Comparison of ENCODE assay signal across 16 cellular contexts in genomic region chr12:46201284-46201789, GRCh38.
DNase-seq lines count a peak whose midpoint lies in the region; TF ChIP-seq lines count a peak whose summit lies in the region.
"Had no signal": no experiment of that assay in that cellular context is flagged by ENCODE, and none has a peak within 500 bp of the region (broad histone marks: within the 10 kb centered on the region; RNA-seq: fewer than 3 reads in every experiment).

No MANE protein-coding gene starts in this region.

- no peak for DNase-seq in activated CD4-positive, alpha-beta T cell treated with anti-CD3 and anti-CD28 coated beads, Interleukin-2, amount 10 ng/mL, durations not matched to agents 7 days and 5 days
- no peak for DNase-seq in activated CD4-positive, alpha-beta T cell treated with anti-CD3 and anti-CD28 coated beads for 4 hours
- DNase-seq in CD8-positive, alpha-beta memory T cell = no peak
- DNase-seq in nephron progenitor cell (no peak), NK-92 (lab: John Stamatoyannopoulos, UW; ENCODE audit: unreplicated experiment) (no peak), right atrium auricular region (ENCODE audit: low spot score) (no peak)
- DNase-seq in activated CD4-positive, alpha-beta memory T cell treated with anti-CD3 and anti-CD28 coated beads, Interleukin-2, amount 10 ng/mL, durations not matched to agents 7 days and 5 days = no peak
- DNase-seq: Caco-2, HFFc6, MG63, NCI-H1105, NCI-H1694 treated with DMSO at 0.1 percent for 48 hours, PC-9 had no signal

- CTCF ChIA-PET in activated CD4-positive, alpha-beta T cell treated with anti-CD3 and anti-CD28 coated beads, Interleukin-2, amount 10 ng/mL, durations not matched to agents 7 days and 5 days (lab: Charles Lee) = interaction anchor here (1.1 kb wide), 1 partner anchor 58 kb away, joined by 5 read pairs; no protein-coding TSS in a partner anchor
- CTCF ChIA-PET in CD8-positive, alpha-beta memory T cell (lab: Charles Lee) = interaction anchor here (1.1 to 2.1 kb wide), 2 partner anchors 16 to 21 kb away, joined by 3 to 7 read pairs; no protein-coding TSS in a partner anchor
- CTCF ChIA-PET in activated CD4-positive, alpha-beta memory T cell treated with anti-CD3 and anti-CD28 coated beads, Interleukin-2, amount 10 ng/mL, durations not matched to agents 7 days and 5 days (lab: Charles Lee) = no interaction called here

- H3K27ac ChIP-seq in CD8-positive, alpha-beta memory T cell (ENCODE audit: low read depth, low read length) = no peak overlapping the region
- H3K27ac ChIP-seq in right atrium auricular region = no peak overlapping the region
- H3K27ac ChIP-seq: 22Rv1; BLaER1 treated with 17β-estradiol and CSF1 and Interleukin-3, amounts not matched to agents 10 nM and 100 nM; PC-9 had no signal

- no peaks in the 10 kb centered on the region for H3K27me3 Mint-ChIP-seq in activated CD4-positive, alpha-beta T cell treated with anti-CD3 and anti-CD28 coated beads, Interleukin-2, amount 10 ng/mL, durations not matched to agents 7 days and 5 days
- H3K27me3 Mint-ChIP-seq in CD8-positive, alpha-beta memory T cell = no peaks in the 10 kb centered on the region
- no peaks in the 10 kb centered on the region for H3K27me3 Mint-ChIP-seq in activated naive CD8-positive, alpha-beta T cell
- H3K27me3 Mint-ChIP-seq in nephron progenitor cell (ENCODE audit: low read depth, poor library complexity) = no peaks in the 10 kb centered on the region
- H3K27me3 Mint-ChIP-seq in activated CD4-positive, alpha-beta memory T cell treated with anti-CD3 and anti-CD28 coated beads, Interleukin-2, amount 10 ng/mL, durations not matched to agents 7 days and 5 days = no peaks in the 10 kb centered on the region

- no peaks in the 10 kb centered on the region for H3K27me3 ChIP-seq in CD8-positive, alpha-beta memory T cell (ENCODE audit: insufficient read depth, low read length, poor library complexity, severe bottlenecking)
- H3K27me3 ChIP-seq in right atrium auricular region = no peaks in the 10 kb centered on the region
- H3K27me3 ChIP-seq: BLaER1 treated with 17β-estradiol and CSF1 and Interleukin-3, amounts not matched to agents 10 nM and 100 nM; MG63 had no signal

- peaks cover 11% of the 10 kb centered on the region for H3K9me3 Mint-ChIP-seq in activated CD4-positive, alpha-beta T cell treated with anti-CD3 and anti-CD28 coated beads, Interleukin-2, amount 10 ng/mL, durations not matched to agents 7 days and 5 days
- H3K9me3 Mint-ChIP-seq in CD8-positive, alpha-beta memory T cell = no peaks in the 10 kb centered on the region
- no peaks in the 10 kb centered on the region for H3K9me3 Mint-ChIP-seq in activated naive CD8-positive, alpha-beta T cell (ENCODE audit: low read depth)
- peaks cover 33% of the 10 kb centered on the region for H3K9me3 Mint-ChIP-seq in nephron progenitor cell
- no peaks in the 10 kb centered on the region for H3K9me3 Mint-ChIP-seq in activated CD4-positive, alpha-beta memory T cell treated with anti-CD3 and anti-CD28 coated beads, Interleukin-2, amount 10 ng/mL, durations not matched to agents 7 days and 5 days
- H3K9me3 Mint-ChIP-seq: HFFc6 had no signal

- H3K27ac Mint-ChIP-seq in activated CD4-positive, alpha-beta T cell treated with anti-CD3 and anti-CD28 coated beads, Interleukin-2, amount 10 ng/mL, durations not matched to agents 7 days and 5 days = peak overlapping the region; percentile 9
- H3K27ac Mint-ChIP-seq in CD8-positive, alpha-beta memory T cell = peak overlapping the region in 5 of 8 donors; percentile 19 to 77 (median 35)
- H3K27ac Mint-ChIP-seq in activated naive CD8-positive, alpha-beta T cell = peak overlapping the region; percentile 61
- H3K27ac Mint-ChIP-seq in nephron progenitor cell = peak overlapping the region; percentile 66
- H3K27ac Mint-ChIP-seq in activated CD4-positive, alpha-beta memory T cell treated with anti-CD3 and anti-CD28 coated beads, Interleukin-2, amount 10 ng/mL, durations not matched to agents 7 days and 5 days = no peak overlapping the region
- H3K27ac Mint-ChIP-seq: HFFc6 had no signal

- no peaks in the 10 kb centered on the region for H3K9me3 ChIP-seq in CD8-positive, alpha-beta memory T cell (ENCODE audit: low read length)
- H3K9me3 ChIP-seq in right atrium auricular region = no peaks in the 10 kb centered on the region
- H3K9me3 ChIP-seq: MG63 had no signal

- H3K4me3 ChIP-seq in CD8-positive, alpha-beta memory T cell (ENCODE audit: low read length) = no peak overlapping the region
- no peak overlapping the region for H3K4me3 ChIP-seq in right atrium auricular region
- H3K4me3 ChIP-seq: BLaER1 treated with 17β-estradiol and CSF1 and Interleukin-3, amounts not matched to agents 10 nM and 100 nM; MG63; PC-9 had no signal

- peaks cover 93% of the 10 kb centered on the region for H3K36me3 Mint-ChIP-seq in activated CD4-positive, alpha-beta T cell treated with anti-CD3 and anti-CD28 coated beads, Interleukin-2, amount 10 ng/mL, durations not matched to agents 7 days and 5 days (ENCODE audit: low read depth)
- peaks cover 30 to 96% (median 46%) of the 10 kb centered on the region in 3 donors for H3K36me3 Mint-ChIP-seq in CD8-positive, alpha-beta memory T cell
- H3K36me3 Mint-ChIP-seq in activated naive CD8-positive, alpha-beta T cell = peaks cover 34% of the 10 kb centered on the region
- peaks cover 96% of the 10 kb centered on the region for H3K36me3 Mint-ChIP-seq in nephron progenitor cell (ENCODE audit: low read depth)
- peaks cover 92% of the 10 kb centered on the region for H3K36me3 Mint-ChIP-seq in activated CD4-positive, alpha-beta memory T cell treated with anti-CD3 and anti-CD28 coated beads, Interleukin-2, amount 10 ng/mL, durations not matched to agents 7 days and 5 days (ENCODE audit: low read depth)

- TF ChIP-seq CTCF in nephron progenitor cell (IDR thresholded peaks at IDR 0.05) (no peak), right atrium auricular region (IDR thresholded peaks at IDR 0.05) (no peak)

- H3K36me3 ChIP-seq in CD8-positive, alpha-beta memory T cell (ENCODE audit: insufficient read depth, low read length) = peaks cover 64% of the 10 kb centered on the region
- peaks cover 55% of the 10 kb centered on the region for H3K36me3 ChIP-seq in right atrium auricular region

- H3K4me1 ChIP-seq in CD8-positive, alpha-beta memory T cell (ENCODE audit: insufficient read depth, low read length) = peaks cover 1% of the 10 kb centered on the region
- peaks cover 0 to 10% of the 10 kb centered on the region in 2 donors for H3K4me1 ChIP-seq in right atrium auricular region
- H3K4me1 ChIP-seq: BLaER1 treated with 17β-estradiol and CSF1 and Interleukin-3, amounts not matched to agents 10 nM and 100 nM; Caco-2 had no signal

- no peak overlapping the region for H3K4me3 Mint-ChIP-seq in activated CD4-positive, alpha-beta T cell treated with anti-CD3 and anti-CD28 coated beads, Interleukin-2, amount 10 ng/mL, durations not matched to agents 7 days and 5 days
- H3K4me3 Mint-ChIP-seq in CD8-positive, alpha-beta memory T cell = no peak overlapping the region
- H3K4me3 Mint-ChIP-seq in activated naive CD8-positive, alpha-beta T cell = no peak overlapping the region
- H3K4me3 Mint-ChIP-seq in nephron progenitor cell = no peak overlapping the region
- no peak overlapping the region for H3K4me3 Mint-ChIP-seq in activated CD4-positive, alpha-beta memory T cell treated with anti-CD3 and anti-CD28 coated beads, Interleukin-2, amount 10 ng/mL, durations not matched to agents 7 days and 5 days
- H3K4me3 Mint-ChIP-seq: HFFc6 had no signal

- H3K4me1 Mint-ChIP-seq in activated CD4-positive, alpha-beta T cell treated with anti-CD3 and anti-CD28 coated beads, Interleukin-2, amount 10 ng/mL, durations not matched to agents 7 days and 5 days = peaks cover 26% of the 10 kb centered on the region
- H3K4me1 Mint-ChIP-seq in CD8-positive, alpha-beta memory T cell = peaks cover 18 to 29% (median 25%) of the 10 kb centered on the region in 3 donors
- peaks cover 44% of the 10 kb centered on the region for H3K4me1 Mint-ChIP-seq in activated naive CD8-positive, alpha-beta T cell (ENCODE audit: low read depth)
- H3K4me1 Mint-ChIP-seq in nephron progenitor cell = no peaks in the 10 kb centered on the region
- peaks cover 2% of the 10 kb centered on the region for H3K4me1 Mint-ChIP-seq in activated CD4-positive, alpha-beta memory T cell treated with anti-CD3 and anti-CD28 coated beads, Interleukin-2, amount 10 ng/mL, durations not matched to agents 7 days and 5 days

- POLR2A ChIA-PET in activated CD4-positive, alpha-beta T cell treated with anti-CD3 and anti-CD28 coated beads, Interleukin-2, amount 10 ng/mL, durations not matched to agents 7 days and 5 days (lab: Charles Lee) = no interaction called here
- POLR2A ChIA-PET in CD8-positive, alpha-beta memory T cell (lab: Charles Lee) = interaction anchor here (0.7 to 1.7 kb wide), 2 partner anchors 42 to 68 kb away, joined by 3 to 4 read pairs; no protein-coding TSS in a partner anchor
- POLR2A ChIA-PET in activated CD4-positive, alpha-beta memory T cell treated with anti-CD3 and anti-CD28 coated beads, Interleukin-2, amount 10 ng/mL, durations not matched to agents 7 days and 5 days (lab: Charles Lee) = interaction anchor here (1.4 to 3.0 kb wide), 4 partner anchors 13 to 68 kb away, joined by 3 to 15 read pairs (median 6); partner anchors contain the start of gene SLC38A1
